Comparison of ENCODE assay signal across 20 cellular contexts in genomic region chr4:173958445-173958844, GRCh38.
A peak's percentile ranks its signal among the peaks of the same experiment; 100 is the strongest.
DNase-seq lines count a peak whose midpoint lies in the region; TF ChIP-seq lines count a peak whose summit lies in the region.
"Had no signal": no experiment of that assay in that cellular context is flagged by ENCODE, and none has a peak within 500 bp of the region (broad histone marks: within the 10 kb centered on the region; RNA-seq: fewer than 3 reads in every experiment).

No MANE protein-coding gene starts in this region.

- TF ChIP-seq CTCF in NB4 (IDR thresholded peaks at IDR 0.05; ENCODE audit: low read depth, low read length): no peak

- no peak for TF ChIP-seq POLR2A in NB4 (IDR thresholded peaks at IDR 0.05; ENCODE audit: extremely low read depth, insufficient read length)

- no peak overlapping the region for H3K4me3 ChIP-seq in NB4 (ENCODE audit: low read depth, low read length)
- H3K4me3 ChIP-seq: PC-9, skin epidermis had no signal

- DNase-seq in EL: peak; percentile 2
- peak; percentile 21 for DNase-seq in NB4 (ENCODE audit: low read depth)
- peak; percentile 29 for DNase-seq in astrocyte of the hippocampus (ENCODE audit: low read depth, low spot score)
- DNase-seq in kidney tubule cell (ENCODE audit: low spot score): peak; percentile 42
- DNase-seq in SKM-1 treated with dmso at 0.1 percent for 144 hours (lab: John Stamatoyannopoulos, UW; ENCODE audit: unreplicated experiment): no peak
- no peak for DNase-seq in NCI-H2081 treated with DMSO at 0.1 percent for 48 hours (lab: John Stamatoyannopoulos, UW)
- DNase-seq in hippocampal formation (lab: John Stamatoyannopoulos, UW): no peak
- DNase-seq in HuH-7 (ENCODE audit: low spot score): no peak
- DNase-seq: activated CD8-positive, alpha-beta memory T cell treated with anti-CD3 and anti-CD28 coated beads, Interleukin-2, amount 10 ng/mL, durations not matched to agents 7 days and 5 days; activated gamma-delta T cell; brain microvascular endothelial cell; islet precursor cell; midbrain; NCI-H1436; NCI-H446 treated with DMSO at 0.1 percent for 48 hours; occipital lobe; PC-9; stimulated activated naive B cell treated with anti-CD40 and anti-IgM and Interleukin-4, amounts not matched to agents 10 μg/mL and 1 μg/mL and 100 μg/mL, for 72 hours; SW 1271 had no signal

Comparison
In these comparisons a context has a peak if more than half of its experiments do, and no peak if none do; other contexts are left out.
1. DNase-seq: peak in EL (single experiment), NB4 (single experiment), astrocyte of the hippocampus (single experiment) and kidney tubule cell (single experiment); none in SKM-1 treated with dmso at 0.1 percent for 144 hours (single experiment), NCI-H2081 treated with DMSO at 0.1 percent for 48 hours (single experiment), hippocampal formation (0 of 2) and HuH-7 (single experiment).